Comparison of ENCODE assay signal across 26 cellular contexts in the genomic region with DNA sequence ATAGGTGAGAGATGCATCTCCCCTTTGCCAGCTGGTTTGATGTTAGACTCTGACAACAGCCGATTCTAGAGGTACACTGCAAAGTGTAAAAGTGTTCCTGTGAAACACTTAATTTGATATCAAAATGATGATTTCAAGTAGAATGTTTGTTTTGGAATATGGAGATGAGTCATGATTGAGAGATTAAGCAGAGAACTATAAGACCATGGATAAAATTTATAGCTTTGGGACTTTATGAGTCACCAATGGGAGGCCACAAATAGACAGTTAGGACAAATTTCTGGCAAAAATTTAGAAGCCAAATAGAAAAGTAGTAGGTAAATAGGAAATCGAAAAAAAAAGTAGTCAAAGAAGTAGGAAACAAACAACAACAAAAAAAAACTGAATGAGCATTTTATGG.
"Had no signal": no experiment of that assay in that cellular context is flagged by ENCODE, and none has a peak within 500 bp of the region (broad histone marks: within the 10 kb centered on the region; RNA-seq: fewer than 3 reads in every experiment).

No MANE protein-coding gene starts in this region.

- DNase-seq: activated CD4-positive, alpha-beta T cell treated with anti-CD3 and anti-CD28 coated beads for 4 hours; activated CD4-positive, alpha-beta T cell treated with anti-CD3 and anti-CD28 coated beads, Interleukin-2, amount 50 U/mL, for 48 hours; activated CD8-positive, alpha-beta memory T cell treated with anti-CD3 and anti-CD28 coated beads for 24 hours; activated effector memory CD4-positive, alpha-beta T cell treated with Interleukin-2 at 50 U/mL for 16 hours; activated naive CD4-positive, alpha-beta T cell treated with Interleukin-2 at 50 U/mL for 16 hours; caudate nucleus; cortex of kidney; effector memory CD8-positive, alpha-beta T cell; erythroblast; foreskin fibroblast; head of caudate nucleus; hypothalamus; naive thymus-derived CD8-positive, alpha-beta T cell; nucleus accumbens; pancreas; retina; stimulated activated CD4-positive, alpha-beta T cell treated with anti-CD3 and anti-CD28 coated beads, Interleukin-12 subunit alpha, Interleukin-12 subunit beta, amount 100 ng/mL, for 4 hours; stimulated activated CD4-positive, alpha-beta T cell treated with anti-CD3 and anti-CD28 coated beads, Interleukin-4, amount 100 ng/mL, for 1 hour; stimulated activated naive CD8-positive, alpha-beta T cell treated with anti-CD3 and anti-CD28 coated beads, Interleukin-15, Interleukin-2, amounts not matched to agents 100 U/mL and 50 U/mL, for 24 hours had no signal

- H3K27ac ChIP-seq: ascending aorta, pancreas, prostate gland, skin epidermis, thoracic aorta, VCaP had no signal

- H3K4me3 ChIP-seq: ascending aorta, pancreas, prostate gland, skin epidermis, thoracic aorta had no signal

- H3K27me3 ChIP-seq: ascending aorta, pancreas had no signal

- ATAC-seq: effector memory CD8-positive, alpha-beta T cell; naive thymus-derived CD8-positive, alpha-beta T cell; pancreas; sciatic nerve; stimulated activated naive CD8-positive, alpha-beta T cell treated with anti-CD3 and anti-CD28 coated beads, Interleukin-15, Interleukin-2, amounts not matched to agents 100 U/mL and 50 U/mL, for 24 hours had no signal

- FAIRE-seq: pancreas, TTC549 had no signal

- H3K9me3 ChIP-seq: ascending aorta, pancreas, prostate gland, thoracic aorta had no signal

- H3K4me1 ChIP-seq: ascending aorta, pancreas, prostate gland had no signal

- H3K36me3 ChIP-seq: ascending aorta, pancreas, prostate gland, thoracic aorta had no signal
